20 cellular contexts compared by ENCODE assay signal in genomic region chr10:563827-564226, GRCh38.
DNase-seq lines count a peak whose midpoint lies in the region; ATAC-seq and TF ChIP-seq lines count a peak whose summit lies in the region.
"Had no signal": no experiment of that assay in that cellular context is flagged by ENCODE, and none has a peak within 500 bp of the region (broad histone marks: within the 10 kb centered on the region; RNA-seq: fewer than 3 reads in every experiment).

No MANE protein-coding gene starts in this region.

- H3K4me3 ChIP-seq in DOHH2 (ENCODE audit: low read length) (no peak overlapping the region), KMS-11 (IDR thresholded peaks at IDR 0.05; ENCODE audit: insufficient read depth, low read depth, low read length) (no peak overlapping the region), OCI-LY1 (ENCODE audit: low read depth, low read length, poor library complexity, severe bottlenecking) (peak overlapping the region; percentile 33), osteoblast (ENCODE audit: insufficient read depth, low read length) (no peak overlapping the region), SJCRH30 (no peak overlapping the region)
- H3K4me3 ChIP-seq: A549, HAP-1 had no signal

- H3K4me1 ChIP-seq in DOHH2 (ENCODE audit: control insufficient read depth, low read length) (peaks cover 81% of the 10 kb centered on the region), KMS-11 (ENCODE audit: low read depth, poor library complexity, severe bottlenecking) (peaks cover 63% of the 10 kb centered on the region), OCI-LY1 (ENCODE audit: insufficient read depth, low read length, severe bottlenecking) (peaks cover 99% of the 10 kb centered on the region), osteoblast (ENCODE audit: insufficient read depth, low read length) (no peaks in the 10 kb centered on the region), SJCRH30 (no peaks in the 10 kb centered on the region)
- H3K4me1 ChIP-seq: A549, BE2C, HAP-1 had no signal

- no peak for TF ChIP-seq CTCF in DOHH2 (IDR thresholded peaks at IDR 0.05; ENCODE audit: low read depth, low read length, poor library complexity, severe bottlenecking)
- TF ChIP-seq CTCF in KMS-11 (conservative IDR thresholded peaks at IDR 0.05; ENCODE audit: low read depth, low read length), result no peak
- TF ChIP-seq CTCF in OCI-LY1 (IDR thresholded peaks at IDR 0.05; ENCODE audit: low read length), result no peak
- TF ChIP-seq CTCF in osteoblast (IDR thresholded peaks at IDR 0.05; ENCODE audit: extremely low read depth, low read depth, low read length), result no peak

- H3K36me3 ChIP-seq in DOHH2 (ENCODE audit: control insufficient read depth, low read length) (peaks cover 6% of the 10 kb centered on the region; the same call in 1 of the 2 replicates), KMS-11 (ENCODE audit: insufficient read depth) (no peaks in the 10 kb centered on the region), OCI-LY1 (ENCODE audit: insufficient read depth, low read length) (peaks cover 15% of the 10 kb centered on the region), osteoblast (ENCODE audit: insufficient read depth, low read length) (no peaks in the 10 kb centered on the region), SJCRH30 (no peaks in the 10 kb centered on the region)
- H3K36me3 ChIP-seq: BE2C, HAP-1 had no signal

- no peak overlapping the region for H3K9ac ChIP-seq in KMS-11
- H3K9ac ChIP-seq in OCI-LY1 (ENCODE audit: low read length), result peak overlapping the region; percentile 75; the same call in 1 of the 2 replicates
- H3K9ac ChIP-seq: BLaER1 treated with 17β-estradiol and CSF1 and Interleukin-3, amounts not matched to agents 10 nM and 100 nM had no signal

- H2AFZ ChIP-seq in KMS-11 (ENCODE audit: low read depth), result no peak overlapping the region
- H2AFZ ChIP-seq in OCI-LY1 (ENCODE audit: low read length), result no peak overlapping the region
- no peak overlapping the region for H2AFZ ChIP-seq in osteoblast (ENCODE audit: low read length)

- no peaks in the 10 kb centered on the region for H4K20me1 ChIP-seq in DOHH2 (ENCODE audit: control insufficient read depth, insufficient read depth, low read depth, low read length)
- H4K20me1 ChIP-seq in KMS-11 (ENCODE audit: insufficient read depth), result no peaks in the 10 kb centered on the region
- no peaks in the 10 kb centered on the region for H4K20me1 ChIP-seq in OCI-LY1 (ENCODE audit: insufficient read depth, low read length)
- peaks cover 86% of the 10 kb centered on the region for H4K20me1 ChIP-seq in osteoblast (ENCODE audit: insufficient read depth, low read length)

- H3K27me3 ChIP-seq in DOHH2 (ENCODE audit: control insufficient read depth, low read length) (no peaks in the 10 kb centered on the region), KMS-11 (ENCODE audit: insufficient read depth, low read depth) (no peaks in the 10 kb centered on the region), OCI-LY1 (ENCODE audit: insufficient read depth, low read length) (no peaks in the 10 kb centered on the region), osteoblast (ENCODE audit: insufficient read depth, low read length) (no peaks in the 10 kb centered on the region), SJCRH30 (no peaks in the 10 kb centered on the region)
- H3K27me3 ChIP-seq: BE2C had no signal

- H3K4me2 ChIP-seq in DOHH2 (ENCODE audit: low read length) (no peak overlapping the region), KMS-11 (peak overlapping the region; percentile 55; the same call in 1 of the 2 replicates), OCI-LY1 (ENCODE audit: low read length) (peak overlapping the region; percentile 68; the same call in 1 of the 2 replicates), osteoblast (ENCODE audit: insufficient read depth, low read length) (no peak overlapping the region)
- H3K4me2 ChIP-seq: A549 had no signal

- DNase-seq in osteoblast (ENCODE audit: insufficient read length, low spot score, missing footprints) (peak; percentile 66), kidney tubule cell (ENCODE audit: low spot score) (no peak), SJCRH30 (no peak)
- DNase-seq: 8988T; ACHN; AML-193; BE2C; CD4-positive, alpha-beta T cell; CD8-positive, alpha-beta memory T cell; DMS 273 treated with DMSO at 0.1 percent for 48 hours; DMS79; GF-D8; GOT3 had no signal

- H3K9me2 ChIP-seq in DOHH2 (replicated peaks; ENCODE audit: control insufficient read depth, low read length) (no peaks in the 10 kb centered on the region), OCI-LY1 (ENCODE audit: low read depth, low read length) (no peaks in the 10 kb centered on the region)

- H3K9me3 ChIP-seq in DOHH2 (ENCODE audit: control insufficient read depth, insufficient read depth, low read length) (peaks cover 13% of the 10 kb centered on the region), OCI-LY1 (ENCODE audit: low read length) (peaks cover 6% of the 10 kb centered on the region; the same call in 1 of the 2 replicates), osteoblast (ENCODE audit: low read depth, low read length) (no peaks in the 10 kb centered on the region), SJCRH30 (replicated peaks) (no peaks in the 10 kb centered on the region; the same call in 1 of the 2 replicates)
- H3K9me3 ChIP-seq: BE2C, HAP-1 had no signal

- no peaks in the 10 kb centered on the region for H3K79me2 ChIP-seq in DOHH2 (ENCODE audit: control insufficient read depth, low read length)
- peaks cover 79% of the 10 kb centered on the region; the same call in 1 of the 2 replicates for H3K79me2 ChIP-seq in KMS-11 (ENCODE audit: insufficient read depth, low read depth)
- peaks cover 43% of the 10 kb centered on the region for H3K79me2 ChIP-seq in OCI-LY1 (ENCODE audit: insufficient read depth, low read length)
- H3K79me2 ChIP-seq in osteoblast (ENCODE audit: insufficient read depth, low read length), result peaks cover 97% of the 10 kb centered on the region

- H3K27ac ChIP-seq in DOHH2 (ENCODE audit: low read depth, low read length) (peak overlapping the region; percentile 96), KMS-11 (no peak overlapping the region), OCI-LY1 (ENCODE audit: low read depth, low read length, poor library complexity, severe bottlenecking) (peak overlapping the region; percentile 100), osteoblast (ENCODE audit: low read depth, low read length) (no peak overlapping the region), SJCRH30 (no peak overlapping the region)
- H3K27ac ChIP-seq: A549; BLaER1 treated with 17β-estradiol and CSF1 and Interleukin-3, amounts not matched to agents 10 nM and 100 nM had no signal

- no peak for ATAC-seq in HG03095 (IDR thresholded peaks at IDR 0.05; ENCODE audit: unreplicated experiment)
- ATAC-seq: A549 had no signal

- H3F3A ChIP-seq in DOHH2 (ENCODE audit: control insufficient read depth, insufficient read depth) (peaks cover 17% of the 10 kb centered on the region), OCI-LY1 (ENCODE audit: insufficient read depth, low read length) (peaks cover 8% of the 10 kb centered on the region)

Comparison
In these comparisons a context has a peak if more than half of its experiments do, and no peak if none do; other contexts are left out.
1. H3K27ac ChIP-seq: peak in DOHH2 (single experiment) and OCI-LY1 (single experiment); none in KMS-11 (single experiment), osteoblast (single experiment) and SJCRH30 (single experiment).
2. H3K4me2 ChIP-seq: peak in KMS-11 (single experiment) and OCI-LY1 (single experiment); none in DOHH2 (single experiment) and osteoblast (single experiment).